In genomic region chr10:3803295-3803883, GRCh38 we compare ENCODE assay signal across 7 cellular contexts. TPM values are rescaled to one million over a fixed set of nuclear protein-coding genes. Genes with fewer than 3 reads are reported as not detected.
DNase-seq lines count a peak whose midpoint lies in the region; ATAC-seq and TF ChIP-seq lines count a peak whose summit lies in the region.

No MANE protein-coding gene starts in this region.

- TF ChIP-seq CTCF in HCT116 (IDR thresholded peaks at IDR 0.05 in 2 of 3, conservative IDR thresholded peaks at IDR 0.05 in 1 of 3; ENCODE audit: borderline replicate concordance in 1 of 3, insufficient read depth in 1 of 3, low read depth in 2 of 3, low read length in 2 of 3) (no peak), foreskin keratinocyte (conservative IDR thresholded peaks at IDR 0.05) (no peak)

- no peak overlapping the region for H3K4me3 ChIP-seq in HCT116 (replicated peaks in 1 of 2; ENCODE audit: low read depth in 1 of 2, low read length in 2 of 2)
- H3K4me3 ChIP-seq in SJSA1 = no peak overlapping the region
- no peak overlapping the region for H3K4me3 ChIP-seq in skeletal muscle satellite cell (ENCODE audit: low read length)

- H4K20me1 ChIP-seq in HCT116 (ENCODE audit: insufficient read depth) = no peaks in the 10 kb centered on the region

- ATAC-seq in HCT116 (peak; percentile 33; the same call in 1 of the 2 replicates), foreskin keratinocyte (no peak), HG02588 (IDR thresholded peaks at IDR 0.05; ENCODE audit: unreplicated experiment) (no peak)

- H3K27ac ChIP-seq in HCT116 (ENCODE audit: low read depth, low read length) (peak overlapping the region; percentile 11; the same call in 1 of the 2 replicates), SJSA1 (peak overlapping the region; percentile 98; the same call in 1 of the 2 replicates), foreskin keratinocyte (peak overlapping the region; percentile 99)

- H3K27me3 ChIP-seq in HCT116 (ENCODE audit: insufficient read depth, low read length) (no peaks in the 10 kb centered on the region), SJSA1 (replicated peaks) (no peaks in the 10 kb centered on the region), foreskin keratinocyte (no peaks in the 10 kb centered on the region), skeletal muscle satellite cell (ENCODE audit: control insufficient read depth, insufficient read depth, low read length) (no peaks in the 10 kb centered on the region)

- CTCF ChIA-PET in HCT116 (lab: Charles Lee) = no interaction called here

- RAD21 ChIA-PET in HCT116 (lab: Charles Lee; ENCODE audit: low non-redundant PET in 1 of 2, low total read pairs in 2 of 2, uncharacterized antibody in 2 of 2, unreplicated experiment in 2 of 2) = no interaction called here

- peak overlapping the region; percentile 51 for H2AFZ ChIP-seq in HCT116 (ENCODE audit: low read depth, low read length, poor library complexity, severe bottlenecking)

- H3K9me2 ChIP-seq in HCT116 (ENCODE audit: insufficient read depth) = no peaks in the 10 kb centered on the region

- no TSS peak for BruUV-seq in HCT116 (replicated peaks; lab: Mats Ljungman, UMichigan)

- POLR2A ChIA-PET in HCT116 (lab: Charles Lee) = no interaction called here

- intact Hi-C loops in HCT116 (cut with micrococcal nuclease) = no loop called here
- intact Hi-C loops in posterior vena cava (cut with DNase I) = no loop called here

- TF ChIP-seq POLR2A in HCT116 (IDR thresholded peaks at IDR 0.05; ENCODE audit: borderline replicate concordance, extremely low read depth, insufficient read depth, insufficient read length) = no peak

- H3K79me2 ChIP-seq in HCT116 (ENCODE audit: insufficient read depth, low read length) = no peaks in the 10 kb centered on the region

- H3K36me3 ChIP-seq in HCT116 (ENCODE audit: control insufficient read depth in 1 of 2, insufficient read depth in 2 of 2, low read length in 2 of 2) (no peaks in the 10 kb centered on the region), SJSA1 (no peaks in the 10 kb centered on the region), skeletal muscle satellite cell (ENCODE audit: insufficient read depth, low read length) (no peaks in the 10 kb centered on the region)

- no peak for TF ChIP-seq RAD21 in HCT116 (IDR thresholded peaks at IDR 0.05; ENCODE audit: low read depth)

- H3K9ac ChIP-seq in HCT116 (ENCODE audit: low read length) (peak overlapping the region; percentile 11; the same call in 1 of the 2 replicates), skeletal muscle satellite cell (ENCODE audit: low read depth, low read length) (peak overlapping the region; percentile 22)

- DNase-seq in HCT116 (ENCODE audit: low read depth, low spot score) (no peak), SJSA1 (ENCODE audit: low read depth in 1 of 2, low spot score in 2 of 2) (no peak), foreskin keratinocyte (peak in 1 of 2 donors; percentile 61), posterior vena cava (ENCODE audit: low spot score) (no peak), NCI-H1436 treated with DMSO at 0.1 percent for 48 hours (lab: John Stamatoyannopoulos, UW) (no peak)

- H3K4me1 ChIP-seq in HCT116 (ENCODE audit: control insufficient read depth in 1 of 2, insufficient read depth in 2 of 2, low read length in 2 of 2) = peaks cover 29 to 57% of the 10 kb centered on the region in 2 experiments
- H3K4me1 ChIP-seq in SJSA1 (replicated peaks) = peaks cover 47% of the 10 kb centered on the region
- peaks cover 25% of the 10 kb centered on the region for H3K4me1 ChIP-seq in foreskin keratinocyte
- H3K4me1 ChIP-seq in skeletal muscle satellite cell (ENCODE audit: control insufficient read depth, insufficient read depth, low read length) = peaks cover 50% of the 10 kb centered on the region

- H3K9me3 ChIP-seq in HCT116 (ENCODE audit: control insufficient read depth in 1 of 2, insufficient read depth in 1 of 2, low read depth in 1 of 2, low read length in 2 of 2) (no peaks in the 10 kb centered on the region), SJSA1 (replicated peaks) (no peaks in the 10 kb centered on the region), skeletal muscle satellite cell (replicated peaks; ENCODE audit: low read length) (no peaks in the 10 kb centered on the region)

- peak overlapping the region; percentile 6; the same call in 1 of the 2 replicates for H3K4me2 ChIP-seq in HCT116 (ENCODE audit: low read length)
- H3K4me2 ChIP-seq in skeletal muscle satellite cell (ENCODE audit: low read length) = no peak overlapping the region

TF ChIP-seq in HCT116, 20 proteins besides CTCF, POLR2A, EP300 and RAD21:
- TF ChIP-seq, protein P1, sequence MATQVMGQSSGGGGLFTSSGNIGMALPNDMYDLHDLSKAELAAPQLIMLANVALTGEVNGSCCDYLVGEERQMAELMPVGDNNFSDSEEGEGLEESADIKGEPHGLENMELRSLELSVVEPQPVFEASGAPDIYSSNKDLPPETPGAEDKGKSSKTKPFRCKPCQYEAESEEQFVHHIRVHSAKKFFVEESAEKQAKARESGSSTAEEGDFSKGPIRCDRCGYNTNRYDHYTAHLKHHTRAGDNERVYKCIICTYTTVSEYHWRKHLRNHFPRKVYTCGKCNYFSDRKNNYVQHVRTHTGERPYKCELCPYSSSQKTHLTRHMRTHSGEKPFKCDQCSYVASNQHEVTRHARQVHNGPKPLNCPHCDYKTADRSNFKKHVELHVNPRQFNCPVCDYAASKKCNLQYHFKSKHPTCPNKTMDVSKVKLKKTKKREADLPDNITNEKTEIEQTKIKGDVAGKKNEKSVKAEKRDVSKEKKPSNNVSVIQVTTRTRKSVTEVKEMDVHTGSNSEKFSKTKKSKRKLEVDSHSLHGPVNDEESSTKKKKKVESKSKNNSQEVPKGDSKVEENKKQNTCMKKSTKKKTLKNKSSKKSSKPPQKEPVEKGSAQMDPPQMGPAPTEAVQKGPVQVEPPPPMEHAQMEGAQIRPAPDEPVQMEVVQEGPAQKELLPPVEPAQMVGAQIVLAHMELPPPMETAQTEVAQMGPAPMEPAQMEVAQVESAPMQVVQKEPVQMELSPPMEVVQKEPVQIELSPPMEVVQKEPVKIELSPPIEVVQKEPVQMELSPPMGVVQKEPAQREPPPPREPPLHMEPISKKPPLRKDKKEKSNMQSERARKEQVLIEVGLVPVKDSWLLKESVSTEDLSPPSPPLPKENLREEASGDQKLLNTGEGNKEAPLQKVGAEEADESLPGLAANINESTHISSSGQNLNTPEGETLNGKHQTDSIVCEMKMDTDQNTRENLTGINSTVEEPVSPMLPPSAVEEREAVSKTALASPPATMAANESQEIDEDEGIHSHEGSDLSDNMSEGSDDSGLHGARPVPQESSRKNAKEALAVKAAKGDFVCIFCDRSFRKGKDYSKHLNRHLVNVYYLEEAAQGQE (IDR thresholded peaks at IDR 0.05; ENCODE audit: low read depth) = no peak
- TF ChIP-seq ZFX (IDR thresholded peaks at IDR 0.05) = no peak
- 0 out of 2 replicates have a peak, but pooled peaks have one; percentile 13 for TF ChIP-seq SP1 (IDR thresholded peaks at IDR 0.05; ENCODE audit: low read depth)
- no peak; the same call in 1 of the 2 replicates for TF ChIP-seq MAX (IDR thresholded peaks at IDR 0.05)
- no peak for TF ChIP-seq SRF (IDR thresholded peaks at IDR 0.05; ENCODE audit: low read depth)
- no peak for TF ChIP-seq EGR1 (IDR thresholded peaks at IDR 0.05; ENCODE audit: low read depth)
- TF ChIP-seq, protein P2, sequence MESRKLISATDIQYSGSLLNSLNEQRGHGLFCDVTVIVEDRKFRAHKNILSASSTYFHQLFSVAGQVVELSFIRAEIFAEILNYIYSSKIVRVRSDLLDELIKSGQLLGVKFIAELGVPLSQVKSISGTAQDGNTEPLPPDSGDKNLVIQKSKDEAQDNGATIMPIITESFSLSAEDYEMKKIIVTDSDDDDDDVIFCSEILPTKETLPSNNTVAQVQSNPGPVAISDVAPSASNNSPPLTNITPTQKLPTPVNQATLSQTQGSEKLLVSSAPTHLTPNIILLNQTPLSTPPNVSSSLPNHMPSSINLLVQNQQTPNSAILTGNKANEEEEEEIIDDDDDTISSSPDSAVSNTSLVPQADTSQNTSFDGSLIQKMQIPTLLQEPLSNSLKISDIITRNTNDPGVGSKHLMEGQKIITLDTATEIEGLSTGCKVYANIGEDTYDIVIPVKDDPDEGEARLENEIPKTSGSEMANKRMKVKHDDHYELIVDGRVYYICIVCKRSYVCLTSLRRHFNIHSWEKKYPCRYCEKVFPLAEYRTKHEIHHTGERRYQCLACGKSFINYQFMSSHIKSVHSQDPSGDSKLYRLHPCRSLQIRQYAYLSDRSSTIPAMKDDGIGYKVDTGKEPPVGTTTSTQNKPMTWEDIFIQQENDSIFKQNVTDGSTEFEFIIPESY (IDR thresholded peaks at IDR 0.05; ENCODE audit: extremely low read depth, insufficient replicate concordance, low read length) = no peak

RNA-seq across cellular contexts. Expression of gene KLF6, which starts 18.4 kb away (rescaled TPM):
- total RNA-seq in HCT116 (2021; ENCODE audit: unreplicated experiment) (82.2 TPM), foreskin keratinocyte (133 and 156 TPM in 2 replicates), posterior vena cava (100 to 1,000 TPM; 183 to 493 TPM)
- polyA plus RNA-seq in HCT116 (2012) = 119 and 155 TPM in 2 replicates
- 18.0 and 21.3 TPM in 2 replicates for total RNA-seq in SJSA1 (2014; rRNA removed; shearing (Covaris generic))
- 42.0 and 42.5 TPM in 2 replicates for polyA plus RNA-seq in foreskin keratinocyte
- total RNA-seq in skeletal muscle satellite cell (2012; rRNA removed) = 40.1 and 64.7 TPM in 2 replicates

Comparison
In these comparisons a context has a peak if more than half of its experiments do, and no peak if none do; other contexts are left out.
1. H3K27ac ChIP-seq: peak in every context shown above with its lines; median percentile 99 in foreskin keratinocyte; 98 in SJSA1; 11 in HCT116.